ENCODE assay signal across 1 cellular context in genomic region chr3:115791271-115792153, GRCh38.
TF ChIP-seq lines count a peak whose summit lies in the region.

No MANE protein-coding gene starts in this region.

TF ChIP-seq in HepG2, 621 proteins besides CTCF, POLR2A, EP300 and RAD21 (continued from another document and continues in another):
- TF ChIP-seq ZSCAN29 (CRISPR knock-in tag; conservative IDR thresholded peaks at IDR 0.05) = 0 out of 2 replicates have a peak, but pooled peaks have one; percentile 10
- TF ChIP-seq, protein P1, sequence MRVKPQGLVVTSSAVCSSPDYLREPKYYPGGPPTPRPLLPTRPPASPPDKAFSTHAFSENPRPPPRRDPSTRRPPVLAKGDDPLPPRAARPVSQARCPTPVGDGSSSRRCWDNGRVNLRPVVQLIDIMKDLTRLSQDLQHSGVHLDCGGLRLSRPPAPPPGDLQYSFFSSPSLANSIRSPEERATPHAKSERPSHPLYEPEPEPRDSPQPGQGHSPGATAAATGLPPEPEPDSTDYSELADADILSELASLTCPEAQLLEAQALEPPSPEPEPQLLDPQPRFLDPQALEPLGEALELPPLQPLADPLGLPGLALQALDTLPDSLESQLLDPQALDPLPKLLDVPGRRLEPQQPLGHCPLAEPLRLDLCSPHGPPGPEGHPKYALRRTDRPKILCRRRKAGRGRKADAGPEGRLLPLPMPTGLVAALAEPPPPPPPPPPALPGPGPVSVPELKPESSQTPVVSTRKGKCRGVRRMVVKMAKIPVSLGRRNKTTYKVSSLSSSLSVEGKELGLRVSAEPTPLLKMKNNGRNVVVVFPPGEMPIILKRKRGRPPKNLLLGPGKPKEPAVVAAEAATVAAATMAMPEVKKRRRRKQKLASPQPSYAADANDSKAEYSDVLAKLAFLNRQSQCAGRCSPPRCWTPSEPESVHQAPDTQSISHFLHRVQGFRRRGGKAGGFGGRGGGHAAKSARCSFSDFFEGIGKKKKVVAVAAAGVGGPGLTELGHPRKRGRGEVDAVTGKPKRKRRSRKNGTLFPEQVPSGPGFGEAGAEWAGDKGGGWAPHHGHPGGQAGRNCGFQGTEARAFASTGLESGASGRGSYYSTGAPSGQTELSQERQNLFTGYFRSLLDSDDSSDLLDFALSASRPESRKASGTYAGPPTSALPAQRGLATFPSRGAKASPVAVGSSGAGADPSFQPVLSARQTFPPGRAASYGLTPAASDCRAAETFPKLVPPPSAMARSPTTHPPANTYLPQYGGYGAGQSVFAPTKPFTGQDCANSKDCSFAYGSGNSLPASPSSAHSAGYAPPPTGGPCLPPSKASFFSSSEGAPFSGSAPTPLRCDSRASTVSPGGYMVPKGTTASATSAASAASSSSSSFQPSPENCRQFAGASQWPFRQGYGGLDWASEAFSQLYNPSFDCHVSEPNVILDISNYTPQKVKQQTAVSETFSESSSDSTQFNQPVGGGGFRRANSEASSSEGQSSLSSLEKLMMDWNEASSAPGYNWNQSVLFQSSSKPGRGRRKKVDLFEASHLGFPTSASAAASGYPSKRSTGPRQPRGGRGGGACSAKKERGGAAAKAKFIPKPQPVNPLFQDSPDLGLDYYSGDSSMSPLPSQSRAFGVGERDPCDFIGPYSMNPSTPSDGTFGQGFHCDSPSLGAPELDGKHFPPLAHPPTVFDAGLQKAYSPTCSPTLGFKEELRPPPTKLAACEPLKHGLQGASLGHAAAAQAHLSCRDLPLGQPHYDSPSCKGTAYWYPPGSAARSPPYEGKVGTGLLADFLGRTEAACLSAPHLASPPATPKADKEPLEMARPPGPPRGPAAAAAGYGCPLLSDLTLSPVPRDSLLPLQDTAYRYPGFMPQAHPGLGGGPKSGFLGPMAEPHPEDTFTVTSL (CRISPR knock-in tag; IDR thresholded peaks at IDR 0.05; ENCODE audit: borderline replicate concordance) = 0 out of 2 replicates have a peak, but pooled peaks have one; percentile 11
- 0 out of 2 replicates have a peak, but pooled peaks have one; percentile 10 for TF ChIP-seq ZNF441 (CRISPR knock-in tag; IDR thresholded peaks at IDR 0.05; ENCODE audit: borderline replicate concordance)
- 0 out of 2 replicates have a peak, but pooled peaks have one; percentile 9 for TF ChIP-seq ZNF350 (CRISPR knock-in tag; IDR thresholded peaks at IDR 0.05; ENCODE audit: borderline replicate concordance, low read depth)
- TF ChIP-seq ZBTB8A (CRISPR knock-in tag; IDR thresholded peaks at IDR 0.05; ENCODE audit: borderline replicate concordance, low read depth) = peak; percentile 99
- peak; percentile 17; the same call in 1 of the 2 replicates for TF ChIP-seq YEATS4 (CRISPR knock-in tag; IDR thresholded peaks at IDR 0.05; ENCODE audit: borderline replicate concordance)
- TF ChIP-seq, protein P2, sequence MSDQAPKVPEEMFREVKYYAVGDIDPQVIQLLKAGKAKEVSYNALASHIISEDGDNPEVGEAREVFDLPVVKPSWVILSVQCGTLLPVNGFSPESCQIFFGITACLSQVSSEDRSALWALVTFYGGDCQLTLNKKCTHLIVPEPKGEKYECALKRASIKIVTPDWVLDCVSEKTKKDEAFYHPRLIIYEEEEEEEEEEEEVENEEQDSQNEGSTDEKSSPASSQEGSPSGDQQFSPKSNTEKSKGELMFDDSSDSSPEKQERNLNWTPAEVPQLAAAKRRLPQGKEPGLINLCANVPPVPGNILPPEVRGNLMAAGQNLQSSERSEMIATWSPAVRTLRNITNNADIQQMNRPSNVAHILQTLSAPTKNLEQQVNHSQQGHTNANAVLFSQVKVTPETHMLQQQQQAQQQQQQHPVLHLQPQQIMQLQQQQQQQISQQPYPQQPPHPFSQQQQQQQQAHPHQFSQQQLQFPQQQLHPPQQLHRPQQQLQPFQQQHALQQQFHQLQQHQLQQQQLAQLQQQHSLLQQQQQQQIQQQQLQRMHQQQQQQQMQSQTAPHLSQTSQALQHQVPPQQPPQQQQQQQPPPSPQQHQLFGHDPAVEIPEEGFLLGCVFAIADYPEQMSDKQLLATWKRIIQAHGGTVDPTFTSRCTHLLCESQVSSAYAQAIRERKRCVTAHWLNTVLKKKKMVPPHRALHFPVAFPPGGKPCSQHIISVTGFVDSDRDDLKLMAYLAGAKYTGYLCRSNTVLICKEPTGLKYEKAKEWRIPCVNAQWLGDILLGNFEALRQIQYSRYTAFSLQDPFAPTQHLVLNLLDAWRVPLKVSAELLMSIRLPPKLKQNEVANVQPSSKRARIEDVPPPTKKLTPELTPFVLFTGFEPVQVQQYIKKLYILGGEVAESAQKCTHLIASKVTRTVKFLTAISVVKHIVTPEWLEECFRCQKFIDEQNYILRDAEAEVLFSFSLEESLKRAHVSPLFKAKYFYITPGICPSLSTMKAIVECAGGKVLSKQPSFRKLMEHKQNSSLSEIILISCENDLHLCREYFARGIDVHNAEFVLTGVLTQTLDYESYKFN (CRISPR knock-in tag; conservative IDR thresholded peaks at IDR 0.05) = peak; percentile 44
- TF ChIP-seq, protein P3, sequence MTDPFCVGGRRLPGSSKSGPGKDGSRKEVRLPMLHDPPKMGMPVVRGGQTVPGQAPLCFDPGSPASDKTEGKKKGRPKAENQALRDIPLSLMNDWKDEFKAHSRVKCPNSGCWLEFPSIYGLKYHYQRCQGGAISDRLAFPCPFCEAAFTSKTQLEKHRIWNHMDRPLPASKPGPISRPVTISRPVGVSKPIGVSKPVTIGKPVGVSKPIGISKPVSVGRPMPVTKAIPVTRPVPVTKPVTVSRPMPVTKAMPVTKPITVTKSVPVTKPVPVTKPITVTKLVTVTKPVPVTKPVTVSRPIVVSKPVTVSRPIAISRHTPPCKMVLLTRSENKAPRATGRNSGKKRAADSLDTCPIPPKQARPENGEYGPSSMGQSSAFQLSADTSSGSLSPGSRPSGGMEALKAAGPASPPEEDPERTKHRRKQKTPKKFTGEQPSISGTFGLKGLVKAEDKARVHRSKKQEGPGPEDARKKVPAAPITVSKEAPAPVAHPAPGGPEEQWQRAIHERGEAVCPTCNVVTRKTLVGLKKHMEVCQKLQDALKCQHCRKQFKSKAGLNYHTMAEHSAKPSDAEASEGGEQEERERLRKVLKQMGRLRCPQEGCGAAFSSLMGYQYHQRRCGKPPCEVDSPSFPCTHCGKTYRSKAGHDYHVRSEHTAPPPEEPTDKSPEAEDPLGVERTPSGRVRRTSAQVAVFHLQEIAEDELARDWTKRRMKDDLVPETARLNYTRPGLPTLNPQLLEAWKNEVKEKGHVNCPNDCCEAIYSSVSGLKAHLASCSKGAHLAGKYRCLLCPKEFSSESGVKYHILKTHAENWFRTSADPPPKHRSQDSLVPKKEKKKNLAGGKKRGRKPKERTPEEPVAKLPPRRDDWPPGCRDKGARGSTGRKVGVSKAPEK (CRISPR knock-in tag; IDR thresholded peaks at IDR 0.05; ENCODE audit: borderline replicate concordance) = 0 out of 2 replicates have a peak, but pooled peaks have one; percentile 2
- peak; percentile 56 for TF ChIP-seq SAP130 (CRISPR knock-in tag; IDR thresholded peaks at IDR 0.05; ENCODE audit: low read depth)
- peak; percentile 99 for TF ChIP-seq ZNF276 (CRISPR knock-in tag; IDR thresholded peaks at IDR 0.05; ENCODE audit: low read depth)
- TF ChIP-seq ZFX (CRISPR knock-in tag; IDR thresholded peaks at IDR 0.05; ENCODE audit: low read depth) = 0 out of 2 replicates have a peak, but pooled peaks have one; percentile 49
- TF ChIP-seq ZNF234 (CRISPR knock-in tag; conservative IDR thresholded peaks at IDR 0.05) = 0 out of 2 replicates have a peak, but pooled peaks have one; percentile 48
- 0 out of 2 replicates have a peak, but pooled peaks have one; percentile 29 for TF ChIP-seq ZNF605 (CRISPR knock-in tag; IDR thresholded peaks at IDR 0.05)
- peak; percentile 40; the same call in 1 of the 2 replicates for TF ChIP-seq TFAP4 (IDR thresholded peaks at IDR 0.05; ENCODE audit: borderline replicate concordance, low read depth)
- 0 out of 2 replicates have a peak, but pooled peaks have one; percentile 26 for TF ChIP-seq FOXC1 (CRISPR knock-in tag; IDR thresholded peaks at IDR 0.05; ENCODE audit: borderline replicate concordance)
- TF ChIP-seq, protein P4, sequence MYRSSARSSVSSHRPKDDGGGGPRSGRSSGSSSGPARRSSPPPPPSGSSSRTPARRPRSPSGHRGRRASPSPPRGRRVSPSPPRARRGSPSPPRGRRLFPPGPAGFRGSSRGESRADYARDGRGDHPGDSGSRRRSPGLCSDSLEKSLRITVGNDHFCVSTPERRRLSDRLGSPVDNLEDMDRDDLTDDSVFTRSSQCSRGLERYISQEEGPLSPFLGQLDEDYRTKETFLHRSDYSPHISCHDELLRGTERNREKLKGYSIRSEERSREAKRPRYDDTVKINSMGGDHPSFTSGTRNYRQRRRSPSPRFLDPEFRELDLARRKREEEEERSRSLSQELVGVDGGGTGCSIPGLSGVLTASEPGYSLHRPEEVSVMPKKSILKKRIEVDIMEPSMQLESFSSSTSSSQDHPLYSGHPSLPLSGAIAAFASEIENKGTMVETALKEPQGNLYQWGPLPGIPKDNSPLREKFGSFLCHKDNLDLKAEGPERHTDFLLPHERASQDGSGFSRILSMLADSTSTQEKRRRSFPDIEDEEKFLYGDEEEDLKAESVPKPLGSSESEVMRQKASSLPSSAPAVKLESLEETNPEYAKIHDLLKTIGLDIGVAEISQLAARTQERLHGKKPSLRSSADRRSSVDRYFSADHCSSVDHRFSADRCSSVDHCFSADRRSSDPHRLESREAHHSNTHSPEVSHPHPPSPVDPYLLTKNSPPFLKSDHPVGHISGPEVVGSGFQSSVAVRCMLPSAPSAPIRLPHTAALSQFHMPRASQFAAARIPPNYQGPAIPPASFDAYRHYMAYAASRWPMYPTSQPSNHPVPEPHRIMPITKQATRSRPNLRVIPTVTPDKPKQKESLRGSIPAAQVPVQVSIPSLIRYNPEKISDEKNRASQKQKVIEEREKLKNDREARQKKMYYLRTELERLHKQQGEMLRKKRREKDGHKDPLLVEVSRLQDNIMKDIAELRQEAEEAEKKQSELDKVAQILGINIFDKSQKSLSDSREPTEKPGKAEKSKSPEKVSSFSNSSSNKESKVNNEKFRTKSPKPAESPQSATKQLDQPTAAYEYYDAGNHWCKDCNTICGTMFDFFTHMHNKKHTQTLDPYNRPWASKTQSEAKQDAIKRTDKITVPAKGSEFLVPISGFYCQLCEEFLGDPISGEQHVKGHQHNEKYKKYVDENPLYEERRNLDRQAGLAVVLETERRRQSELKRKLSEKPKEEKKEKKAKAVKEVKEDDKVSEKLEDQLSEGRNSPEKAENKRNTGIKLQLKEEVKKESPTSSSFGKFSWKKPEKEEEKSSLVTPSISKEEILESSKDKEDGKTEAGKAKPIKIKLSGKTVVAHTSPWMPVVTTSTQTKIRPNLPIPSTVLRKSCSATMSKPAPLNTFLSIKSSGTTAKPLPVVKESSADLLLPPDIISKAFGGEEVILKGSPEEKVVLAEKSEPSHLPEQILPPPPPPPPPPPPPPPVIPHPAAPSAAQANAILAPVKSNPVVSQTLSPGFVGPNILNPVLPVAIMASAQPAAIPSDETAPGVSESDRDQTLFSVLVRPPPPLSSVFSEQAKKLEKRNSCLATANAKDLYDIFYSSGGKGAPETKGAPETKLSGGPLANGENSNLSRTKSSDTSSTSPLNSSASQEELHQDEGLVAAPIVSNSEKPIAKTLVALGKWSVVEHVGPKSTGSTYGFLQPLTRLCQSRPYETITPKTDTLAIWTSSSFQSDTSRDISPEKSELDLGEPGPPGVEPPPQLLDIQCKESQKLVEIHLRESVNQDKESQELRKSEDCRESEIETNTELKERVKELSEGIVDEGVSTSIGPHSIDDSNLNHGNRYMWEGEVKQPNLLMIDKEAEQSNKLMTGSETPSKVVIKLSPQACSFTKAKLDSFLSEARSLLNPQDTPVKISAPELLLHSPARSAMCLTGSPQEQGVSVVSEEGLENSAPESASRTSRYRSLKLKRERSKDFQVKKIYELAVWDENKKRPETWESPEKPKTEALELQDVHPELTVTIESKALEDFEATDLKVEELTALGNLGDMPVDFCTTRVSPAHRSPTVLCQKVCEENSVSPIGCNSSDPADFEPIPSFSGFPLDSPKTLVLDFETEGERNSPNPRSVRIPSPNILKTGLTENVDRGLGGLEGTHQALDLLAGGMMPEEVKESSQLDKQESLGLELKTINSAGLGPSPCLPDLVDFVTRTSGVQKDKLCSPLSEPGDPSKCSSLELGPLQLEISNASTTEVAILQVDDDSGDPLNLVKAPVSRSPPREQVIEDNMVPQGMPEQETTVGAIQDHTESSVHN (CRISPR knock-in tag; IDR thresholded peaks at IDR 0.05) = 0 out of 2 replicates have a peak, but pooled peaks have one; percentile 3
- TF ChIP-seq KDM5B (CRISPR knock-in tag; IDR thresholded peaks at IDR 0.05; ENCODE audit: borderline replicate concordance) = peak; percentile 72; the same call in 1 of the 2 replicates
- 0 out of 2 replicates have a peak, but pooled peaks have one; percentile 26 for TF ChIP-seq BATF2 (CRISPR knock-in tag; IDR thresholded peaks at IDR 0.05)
- TF ChIP-seq UBTF (CRISPR knock-in tag; IDR thresholded peaks at IDR 0.05) = peak; percentile 54
